ENCODE assay signal across 20 cellular contexts in the genomic region with DNA sequence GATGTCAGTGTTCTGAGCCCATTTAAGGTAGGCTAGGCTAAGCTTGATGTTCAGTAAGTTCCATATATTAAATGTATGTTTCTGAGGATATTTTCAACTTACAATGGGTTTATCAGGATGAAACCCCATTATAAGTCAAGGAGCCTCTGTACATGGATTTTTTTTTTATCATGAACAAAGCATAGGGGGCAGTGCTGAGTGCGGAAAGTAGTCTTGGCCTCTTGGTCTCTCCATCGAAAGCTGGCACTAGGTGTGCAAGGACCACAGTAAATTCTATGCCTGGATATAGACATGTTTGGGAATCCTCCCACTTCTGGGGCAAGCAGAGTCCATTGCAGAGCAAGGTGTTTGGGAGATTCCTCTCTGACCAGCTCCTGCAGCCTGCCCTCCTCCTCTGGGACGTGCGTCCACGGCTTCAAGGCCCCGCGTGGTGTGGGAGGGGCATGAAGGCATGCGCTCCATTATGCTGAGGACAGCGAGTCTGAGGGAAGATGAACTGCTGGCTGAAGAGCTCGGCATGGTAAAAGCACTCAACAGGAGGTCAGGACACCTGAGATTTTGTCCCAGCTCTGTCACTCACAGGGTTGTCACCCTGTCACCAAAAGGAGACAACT.
DNase-seq lines count a peak whose midpoint lies in the region; ATAC-seq and TF ChIP-seq lines count a peak whose summit lies in the region.
"Had no signal": no experiment of that assay in that cellular context is flagged by ENCODE, and none has a peak within 500 bp of the region (broad histone marks: within the 10 kb centered on the region; RNA-seq: fewer than 3 reads in every experiment).

No MANE protein-coding gene starts in this region.

- H4K20me1 ChIP-seq in HCT116 (ENCODE audit: insufficient read depth) (no peaks in the 10 kb centered on the region), PC-3 (ENCODE audit: low read length) (no peaks in the 10 kb centered on the region)

- H2AFZ ChIP-seq in HCT116 (ENCODE audit: low read depth, low read length, poor library complexity, severe bottlenecking) (no peak overlapping the region), PC-3 (ENCODE audit: low read length) (no peak overlapping the region), mesenchymal stem cell (ENCODE audit: low read depth, low read length) (no peak overlapping the region)

- ATAC-seq in HCT116 (no peak), PC-3 (no peak)
- ATAC-seq: pancreas, Right ventricle myocardium inferior, sciatic nerve had no signal

- H2BK120ac ChIP-seq in mesenchymal stem cell (ENCODE audit: low read depth, low read length) = no peak overlapping the region

- no peak overlapping the region for H3K27ac Mint-ChIP-seq in Caco-2 (ENCODE audit: unreplicated experiment)
- H3K27ac Mint-ChIP-seq: activated naive CD8-positive, alpha-beta T cell treated with anti-CD3 and anti-CD28 coated beads for 36 hours; activated T-helper 1 cell treated with anti-CD3 and anti-CD28 coated beads, Interleukin-12 subunit alpha, Interleukin-12 subunit beta, Interleukin-2, Interleukin-4 antibody, amounts not matched to agents 30 ng/mL and 10 ng/mL and 1 ng/mL, durations not matched to agents 14 hours and 24 hours and 36 hours; naive B cell had no signal

- H3K9me2 ChIP-seq in HCT116 (ENCODE audit: insufficient read depth) (no peaks in the 10 kb centered on the region), PC-3 (replicated peaks; ENCODE audit: low read length) (no peaks in the 10 kb centered on the region)

- H3K9me3 ChIP-seq in HCT116 (ENCODE audit: control insufficient read depth in 1 of 2, insufficient read depth in 1 of 2, low read depth in 1 of 2, low read length in 2 of 2) (no peaks in the 10 kb centered on the region), PC-3 (ENCODE audit: low read length) (no peaks in the 10 kb centered on the region), mesenchymal stem cell (ENCODE audit: control insufficient read depth, low read length) (no peaks in the 10 kb centered on the region), Caco-2 (no peaks in the 10 kb centered on the region)
- H3K9me3 ChIP-seq: pancreas had no signal

- no peak for TF ChIP-seq POLR2A in HCT116 (IDR thresholded peaks at IDR 0.05; ENCODE audit: borderline replicate concordance, extremely low read depth, insufficient read depth, insufficient read length)

- DNase-seq in AG09309 (ENCODE audit: low read depth) (no peak), HCT116 (ENCODE audit: low read depth, low spot score) (no peak), PC-3 (no peak), mesenchymal stem cell (no peak), Caco-2 (no peak), KBM-7 (no peak), globus pallidus (ENCODE audit: low spot score) (no peak)
- no peak for DNase-seq in activated naive CD4-positive, alpha-beta T cell (lab: John Stamatoyannopoulos, UW)
- DNase-seq: activated CD4-positive, alpha-beta T cell treated with anti-CD3 and anti-CD28 coated beads for 4 hours; activated naive CD8-positive, alpha-beta T cell treated with anti-CD3 and anti-CD28 coated beads for 36 hours; AML-193; effector memory CD4-positive, alpha-beta T cell; naive B cell; NCI-H1930; stimulated activated CD4-positive, alpha-beta T cell treated with anti-CD3 and anti-CD28 coated beads, Interleukin-15, amount 100 ng/mL, for 24 hours; substantia nigra had no signal

- H3K36me3 Mint-ChIP-seq in Caco-2 (ENCODE audit: insufficient read depth, unreplicated experiment) = no peaks in the 10 kb centered on the region
- H3K36me3 Mint-ChIP-seq: activated naive CD8-positive, alpha-beta T cell treated with anti-CD3 and anti-CD28 coated beads for 36 hours; naive B cell had no signal

- H3K4me1 Mint-ChIP-seq in Caco-2 (ENCODE audit: low read depth, unreplicated experiment) = no peaks in the 10 kb centered on the region

- H3K79me1 ChIP-seq in mesenchymal stem cell (replicated peaks; ENCODE audit: low read length, poor library complexity, severe bottlenecking) = no peaks in the 10 kb centered on the region

- POLR2A ChIA-PET in HCT116 (lab: Charles Lee) (no interaction called here), PC-3 (lab: Charles Lee; ENCODE audit: unreplicated experiment) (no interaction called here), Caco-2 (lab: Charles Lee) (no interaction called here)

- H4K91ac ChIP-seq in mesenchymal stem cell (ENCODE audit: low read length) = peak overlapping the region; percentile 14

- CTCF ChIA-PET in HCT116 (lab: Charles Lee) = interaction anchor here (0.7 to 1.6 kb wide), 4 partner anchors 12 to 56 kb away, joined by 3 to 5 read pairs (median 3); no protein-coding TSS in a partner anchor
- CTCF ChIA-PET in PC-3 (lab: Charles Lee) = no interaction called here
- CTCF ChIA-PET in Caco-2 (lab: Charles Lee) = no interaction called here

- peak overlapping the region in 1 of 2 experiments; percentile 70 for H3K18ac ChIP-seq in mesenchymal stem cell (ENCODE audit: low read depth in 1 of 2, low read length in 2 of 2)

- RAD21 ChIA-PET in HCT116 (lab: Charles Lee; ENCODE audit: low non-redundant PET in 1 of 2, low total read pairs in 2 of 2, uncharacterized antibody in 2 of 2, unreplicated experiment in 2 of 2) = no interaction called here

- no peak overlapping the region for H2BK5ac ChIP-seq in mesenchymal stem cell (ENCODE audit: low read depth, low read length, poor library complexity, severe bottlenecking)

- no peak overlapping the region for H3K4ac ChIP-seq in mesenchymal stem cell (ENCODE audit: low read depth in 1 of 2, low read length in 2 of 2)

- BruUV-seq in HCT116 (replicated peaks; lab: Mats Ljungman, UMichigan) = no TSS peak
- BruUV-seq in PC-3 (replicated peaks; lab: Mats Ljungman, UMichigan) = no TSS peak
- no TSS peak for BruUV-seq in Caco-2 (replicated peaks; lab: Mats Ljungman, UMichigan)

- no peak overlapping the region for H2BK15ac ChIP-seq in mesenchymal stem cell (ENCODE audit: low read depth, poor library complexity, severe bottlenecking)

- H3K23ac ChIP-seq in mesenchymal stem cell (ENCODE audit: low read length in 2 of 2) = no peak overlapping the region

- H3K27me3 Mint-ChIP-seq in Caco-2 (ENCODE audit: insufficient read depth, unreplicated experiment) = no peaks in the 10 kb centered on the region
- H3K27me3 Mint-ChIP-seq: activated naive CD8-positive, alpha-beta T cell treated with anti-CD3 and anti-CD28 coated beads for 36 hours had no signal

- H3K79me2 ChIP-seq in HCT116 (ENCODE audit: insufficient read depth, low read length) = no peaks in the 10 kb centered on the region
- H3K79me2 ChIP-seq in PC-3 (ENCODE audit: low read length) = no peaks in the 10 kb centered on the region

- H3K36me3 ChIP-seq in HCT116 (ENCODE audit: control insufficient read depth in 1 of 2, insufficient read depth in 2 of 2, low read length in 2 of 2) = no peaks in the 10 kb centered on the region
- H3K36me3 ChIP-seq in PC-3 (ENCODE audit: low read depth, low read length) = no peaks in the 10 kb centered on the region
- H3K36me3 ChIP-seq in mesenchymal stem cell (ENCODE audit: control insufficient read depth in 1 of 2, insufficient read depth in 2 of 2, low read depth in 1 of 2, low read length in 2 of 2) = peaks cover 0 to 4% of the 10 kb centered on the region in 2 experiments
- H3K36me3 ChIP-seq in Caco-2 (ENCODE audit: control insufficient read depth, insufficient read depth, low read length) = no peaks in the 10 kb centered on the region
- H3K36me3 ChIP-seq: pancreas had no signal

- intact Hi-C loops in HCT116 (cut with micrococcal nuclease) (no loop called here), PC-3 (cut with micrococcal nuclease) (no loop called here), Caco-2 (cut with micrococcal nuclease; ENCODE audit: unreplicated experiment) (no loop called here)

- no peaks in the 10 kb centered on the region for H3F3A ChIP-seq in PC-3 (ENCODE audit: low read length, unreplicated experiment)

- H3K4me3 ChIP-seq in AG09309 (ENCODE audit: control insufficient read depth, low read depth, low read length) (no peak overlapping the region), HCT116 (replicated peaks in 1 of 2; ENCODE audit: low read depth in 1 of 2, low read length in 2 of 2) (no peak overlapping the region), PC-3 (ENCODE audit: low read length) (no peak overlapping the region), mesenchymal stem cell (ENCODE audit: insufficient read depth in 1 of 2, low read depth in 1 of 2, low read length in 2 of 2) (no peak overlapping the region), Caco-2 (ENCODE audit: low read depth, low read length) (no peak overlapping the region)
- H3K4me3 ChIP-seq: pancreas had no signal

- no peak overlapping the region for H3K4me3 Mint-ChIP-seq in Caco-2 (ENCODE audit: unreplicated experiment)
- H3K4me3 Mint-ChIP-seq: activated naive CD8-positive, alpha-beta T cell treated with anti-CD3 and anti-CD28 coated beads for 36 hours; activated T-helper 1 cell treated with anti-CD3 and anti-CD28 coated beads, Interleukin-12 subunit alpha, Interleukin-12 subunit beta, Interleukin-2, Interleukin-4 antibody, amounts not matched to agents 30 ng/mL and 10 ng/mL and 1 ng/mL, durations not matched to agents 14 hours and 24 hours and 36 hours; naive B cell had no signal

- peak; percentile 3 for TF ChIP-seq CTCF in AG09309 (IDR thresholded peaks at IDR 0.05; ENCODE audit: control insufficient read depth, insufficient read depth, low read depth, low read length, missing control alignments)
- TF ChIP-seq CTCF in HCT116 (IDR thresholded peaks at IDR 0.05 in 2 of 3, conservative IDR thresholded peaks at IDR 0.05 in 1 of 3; ENCODE audit: borderline replicate concordance in 1 of 3, insufficient read depth in 1 of 3, low read depth in 2 of 3, low read length in 2 of 3) = peak in 2 of 3 experiments; percentile 21 to 42; a peak in 3 of 6 replicates
- TF ChIP-seq CTCF in PC-3 (conservative IDR thresholded peaks at IDR 0.05; ENCODE audit: low read depth, low read length) = 0 out of 2 replicates have a peak, but pooled peaks have one; percentile 19
- peak in 1 of 2 experiments; percentile 19 for TF ChIP-seq CTCF in Caco-2 (IDR thresholded peaks at IDR 0.05; ENCODE audit: insufficient read depth in 1 of 2, low read depth in 1 of 2, low read length in 1 of 2, severe bottlenecking in 1 of 2, unreplicated experiment in 1 of 2)

- H2BK12ac ChIP-seq in mesenchymal stem cell (ENCODE audit: low read length in 2 of 2) = peak overlapping the region in 1 of 2 experiments; percentile 42

- H3K9ac ChIP-seq in HCT116 (ENCODE audit: low read length) (no peak overlapping the region), PC-3 (ENCODE audit: low read length) (no peak overlapping the region), mesenchymal stem cell (ENCODE audit: low read length) (no peak overlapping the region)

- H3K27me3 ChIP-seq in HCT116 (ENCODE audit: insufficient read depth, low read length) (no peaks in the 10 kb centered on the region), PC-3 (ENCODE audit: low read length) (no peaks in the 10 kb centered on the region), mesenchymal stem cell (ENCODE audit: control insufficient read depth in 1 of 2, insufficient read depth in 1 of 2, low read length in 2 of 2) (no peaks in the 10 kb centered on the region), Caco-2 (replicated peaks; ENCODE audit: control insufficient read depth, insufficient read depth, low read length) (no peaks in the 10 kb centered on the region; the same call in 1 of the 2 replicates)
- H3K27me3 ChIP-seq: pancreas had no signal

- no peaks in the 10 kb centered on the region for H3K4me1 ChIP-seq in HCT116 (ENCODE audit: control insufficient read depth in 1 of 2, insufficient read depth in 2 of 2, low read length in 2 of 2)
- peaks cover 8% of the 10 kb centered on the region; the same call in 1 of the 2 replicates for H3K4me1 ChIP-seq in PC-3 (ENCODE audit: insufficient read depth, low read length)
- H3K4me1 ChIP-seq in mesenchymal stem cell (ENCODE audit: control insufficient read depth, insufficient read depth, low read depth, low read length) = peaks cover 2% of the 10 kb centered on the region
- no peaks in the 10 kb centered on the region for H3K4me1 ChIP-seq in Caco-2
- H3K4me1 ChIP-seq: pancreas had no signal

- no peak overlapping the region for H3K27ac ChIP-seq in HCT116 (ENCODE audit: low read depth, low read length)
- H3K27ac ChIP-seq in PC-3 (ENCODE audit: low read length) = no peak overlapping the region
- H3K27ac ChIP-seq in mesenchymal stem cell (ENCODE audit: low read length, poor library complexity, severe bottlenecking) = no peak overlapping the region
- H3K27ac ChIP-seq: pancreas had no signal

- no peak overlapping the region for H3K14ac ChIP-seq in mesenchymal stem cell (ENCODE audit: low read length in 2 of 2)

- no peak overlapping the region for H4K8ac ChIP-seq in mesenchymal stem cell (ENCODE audit: low read length)

- WGBS in mesenchymal stem cell = 95% methylated on average over 10 of the region's 10 CpGs

- H2AK5ac ChIP-seq in mesenchymal stem cell (ENCODE audit: low read length, severe bottlenecking) = peak overlapping the region; percentile 3

- no peaks in the 10 kb centered on the region for H3K9me3 Mint-ChIP-seq in Caco-2 (ENCODE audit: unreplicated experiment)
- H3K9me3 Mint-ChIP-seq: activated naive CD8-positive, alpha-beta T cell treated with anti-CD3 and anti-CD28 coated beads for 36 hours; activated T-helper 1 cell treated with anti-CD3 and anti-CD28 coated beads, Interleukin-12 subunit alpha, Interleukin-12 subunit beta, Interleukin-2, Interleukin-4 antibody, amounts not matched to agents 30 ng/mL and 10 ng/mL and 1 ng/mL, durations not matched to agents 14 hours and 24 hours and 36 hours; naive B cell had no signal

- H3K4me2 ChIP-seq in HCT116 (ENCODE audit: low read length) (no peak overlapping the region), PC-3 (ENCODE audit: low read length) (no peak overlapping the region), mesenchymal stem cell (ENCODE audit: low read length, poor library complexity, severe bottlenecking) (no peak overlapping the region)

- in situ Hi-C loops in KBM-7 (cut with MboI; ENCODE audit: low pct_unique_long_range_greater_than_20kb, low sequenced_read_pairs) = no loop called here

- peak; percentile 25; the same call in 1 of the 2 replicates for TF ChIP-seq RAD21 in HCT116 (IDR thresholded peaks at IDR 0.05; ENCODE audit: low read depth)
